Comparison of ENCODE assay signal across 37 cellular contexts in genomic region chr12:98847242-98847641, GRCh38.
"Had no signal": no experiment of that assay in that cellular context is flagged by ENCODE, and none has a peak within 500 bp of the region (broad histone marks: within the 10 kb centered on the region; RNA-seq: fewer than 3 reads in every experiment).

No MANE protein-coding gene starts in this region.

- H3K4me3 Mint-ChIP-seq: activated naive CD4-positive, alpha-beta T cell treated with anti-CD3 and anti-CD28 coated beads for 36 hours; activated naive CD4-positive, alpha-beta T cell treated with anti-CD3 and anti-CD28 coated beads, Interleukin-2, amount 10 ng/mL, durations not matched to agents 7 days and 5 days; activated naive CD4-positive, alpha-beta T cell treated with anti-CD3 and anti-CD28 coated beads, Interleukin-2, amount 50 U/mL, for 24 hours; activated naive CD8-positive, alpha-beta T cell; activated naive CD8-positive, alpha-beta T cell treated with anti-CD3 and anti-CD28 coated beads for 36 hours; activated naive CD8-positive, alpha-beta T cell treated with anti-CD3 and anti-CD28 coated beads, Interleukin-2, amount 10 ng/mL, durations not matched to agents 7 days and 5 days; activated naive CD8-positive, alpha-beta T cell treated with anti-CD3 and anti-CD28 coated beads, Interleukin-2, amount 50 U/mL, for 24 hours; activated T-cell treated with anti-CD3 and anti-CD28 coated beads, Interleukin-2, amount 50 U/mL, for 24 hours; activated T-cell treated with anti-CD3 and anti-CD28 coated beads, Interleukin-2, amount 50 U/mL, for 4 hours; activated T-cell treated with anti-CD3 and anti-CD28 coated beads, Interleukin-2, amount 50 U/mL, for 72 hours; activated T-helper 1 cell treated with anti-CD3 and anti-CD28 coated beads, Interleukin-12 subunit alpha, Interleukin-12 subunit beta, Interleukin-2, Interleukin-4 antibody, amounts not matched to agents 30 ng/mL and 10 ng/mL and 1 ng/mL, durations not matched to agents 14 hours and 24 hours and 36 hours; activated T-helper 17 cell treated with anti-CD3 and anti-CD28 coated beads, Interleukin-2, amount 50 U/mL, for 72 hours; brain; central memory CD8-positive, alpha-beta T cell had no signal

- H3K4me1 ChIP-seq: adrenal gland, ascending aorta, body of pancreas, breast epithelium had no signal

- H3K4me1 Mint-ChIP-seq: activated naive CD4-positive, alpha-beta T cell treated with anti-CD3 and anti-CD28 coated beads, Interleukin-2, amount 10 ng/mL, durations not matched to agents 7 days and 5 days; activated naive CD4-positive, alpha-beta T cell treated with anti-CD3 and anti-CD28 coated beads, Interleukin-2, amount 50 U/mL, for 24 hours; activated naive CD8-positive, alpha-beta T cell treated with anti-CD3 and anti-CD28 coated beads for 36 hours; activated naive CD8-positive, alpha-beta T cell treated with anti-CD3 and anti-CD28 coated beads, Interleukin-2, amount 50 U/mL, for 24 hours; activated T-helper 17 cell treated with anti-CD3 and anti-CD28 coated beads, Interleukin-2, amount 50 U/mL, for 72 hours; brain; central memory CD8-positive, alpha-beta T cell had no signal

- H3K9me3 Mint-ChIP-seq: activated naive CD4-positive, alpha-beta T cell treated with anti-CD3 and anti-CD28 coated beads for 36 hours; activated naive CD4-positive, alpha-beta T cell treated with anti-CD3 and anti-CD28 coated beads, Interleukin-2, amount 10 ng/mL, durations not matched to agents 7 days and 5 days; activated naive CD4-positive, alpha-beta T cell treated with anti-CD3 and anti-CD28 coated beads, Interleukin-2, amount 50 U/mL, for 24 hours; activated naive CD4-positive, alpha-beta T cell treated with anti-CD3 and anti-CD28 coated beads, Interleukin-2, amount 50 U/mL, for 72 hours; activated naive CD8-positive, alpha-beta T cell treated with anti-CD3 and anti-CD28 coated beads for 36 hours; activated naive CD8-positive, alpha-beta T cell treated with anti-CD3 and anti-CD28 coated beads, Interleukin-2, amount 10 ng/mL, durations not matched to agents 7 days and 5 days; activated naive CD8-positive, alpha-beta T cell treated with anti-CD3 and anti-CD28 coated beads, Interleukin-2, amount 50 U/mL, for 24 hours; activated T-cell treated with anti-CD3 and anti-CD28 coated beads, Interleukin-2, amount 50 U/mL, for 24 hours; activated T-cell treated with anti-CD3 and anti-CD28 coated beads, Interleukin-2, amount 50 U/mL, for 4 hours; activated T-cell treated with anti-CD3 and anti-CD28 coated beads, Interleukin-2, amount 50 U/mL, for 72 hours; activated T-helper 1 cell treated with anti-CD3 and anti-CD28 coated beads, Interleukin-12 subunit alpha, Interleukin-12 subunit beta, Interleukin-2, Interleukin-4 antibody, amounts not matched to agents 30 ng/mL and 10 ng/mL and 1 ng/mL, durations not matched to agents 14 hours and 24 hours and 36 hours; activated T-helper 17 cell treated with anti-CD3 and anti-CD28 coated beads, Interleukin-2, amount 50 U/mL, for 72 hours; activated T-helper 2 cell treated with anti-CD3 and anti-CD28 coated beads, Interferon-gamma antibody, Interleukin-2, Interleukin-4, amounts not matched to agents 10 μg/mL and 5 μg/mL and 100 μg/mL, durations not matched to agents 14 hours and 24 hours and 36 hours; brain; central memory CD8-positive, alpha-beta T cell had no signal

- H3K27me3 Mint-ChIP-seq: brain had no signal

- H3K36me3 ChIP-seq: adrenal gland, ascending aorta, brain microvascular endothelial cell, breast epithelium, cardiac muscle cell had no signal

- H3K27ac Mint-ChIP-seq: activated naive CD4-positive, alpha-beta T cell treated with anti-CD3 and anti-CD28 coated beads for 36 hours; activated naive CD4-positive, alpha-beta T cell treated with anti-CD3 and anti-CD28 coated beads, Interleukin-2, amount 10 ng/mL, durations not matched to agents 7 days and 5 days; activated naive CD4-positive, alpha-beta T cell treated with anti-CD3 and anti-CD28 coated beads, Interleukin-2, amount 50 U/mL, for 24 hours; activated naive CD4-positive, alpha-beta T cell treated with anti-CD3 and anti-CD28 coated beads, Interleukin-2, amount 50 U/mL, for 72 hours; activated naive CD8-positive, alpha-beta T cell; activated naive CD8-positive, alpha-beta T cell treated with anti-CD3 and anti-CD28 coated beads for 36 hours; activated naive CD8-positive, alpha-beta T cell treated with anti-CD3 and anti-CD28 coated beads, Interleukin-2, amount 10 ng/mL, durations not matched to agents 7 days and 5 days; activated naive CD8-positive, alpha-beta T cell treated with anti-CD3 and anti-CD28 coated beads, Interleukin-2, amount 50 U/mL, for 24 hours; activated T-cell treated with anti-CD3 and anti-CD28 coated beads, Interleukin-2, amount 50 U/mL, for 24 hours; activated T-cell treated with anti-CD3 and anti-CD28 coated beads, Interleukin-2, amount 50 U/mL, for 72 hours; activated T-helper 1 cell treated with anti-CD3 and anti-CD28 coated beads, Interleukin-12 subunit alpha, Interleukin-12 subunit beta, Interleukin-2, Interleukin-4 antibody, amounts not matched to agents 30 ng/mL and 10 ng/mL and 1 ng/mL, durations not matched to agents 14 hours and 24 hours and 36 hours; activated T-helper 17 cell treated with anti-CD3 and anti-CD28 coated beads, Interleukin-2, amount 50 U/mL, for 72 hours; activated T-helper 2 cell treated with anti-CD3 and anti-CD28 coated beads, Interferon-gamma antibody, Interleukin-2, Interleukin-4, amounts not matched to agents 10 μg/mL and 5 μg/mL and 100 μg/mL, durations not matched to agents 14 hours and 24 hours and 36 hours; brain had no signal

- H3K4me3 ChIP-seq: adrenal gland, ascending aorta, body of pancreas, breast epithelium, cardiac muscle cell had no signal

- H3K36me3 Mint-ChIP-seq: activated naive CD4-positive, alpha-beta T cell treated with anti-CD3 and anti-CD28 coated beads, Interleukin-2, amount 10 ng/mL, durations not matched to agents 7 days and 5 days; activated naive CD4-positive, alpha-beta T cell treated with anti-CD3 and anti-CD28 coated beads, Interleukin-2, amount 50 U/mL, for 24 hours; activated naive CD4-positive, alpha-beta T cell treated with anti-CD3 and anti-CD28 coated beads, Interleukin-2, amount 50 U/mL, for 72 hours; activated naive CD8-positive, alpha-beta T cell; activated naive CD8-positive, alpha-beta T cell treated with anti-CD3 and anti-CD28 coated beads for 36 hours; activated naive CD8-positive, alpha-beta T cell treated with anti-CD3 and anti-CD28 coated beads, Interleukin-2, amount 10 ng/mL, durations not matched to agents 7 days and 5 days had no signal

- H3K9me3 ChIP-seq: adrenal gland, ascending aorta, body of pancreas, breast epithelium had no signal

- DNase-seq: activated effector memory CD4-positive, alpha-beta T cell treated with anti-CD3 and anti-CD28 coated beads, Interleukin-2, amount 50 U/mL, for 16 hours; activated effector memory CD4-positive, alpha-beta T cell treated with Interleukin-2 at 50 U/mL for 16 hours; activated gamma-delta T cell; activated gamma-delta T cell treated with Interleukin-2 at 50 U/mL for 16 hours; activated naive CD4-positive, alpha-beta T cell; activated naive CD4-positive, alpha-beta T cell treated with anti-CD3 and anti-CD28 coated beads for 36 hours; activated naive CD4-positive, alpha-beta T cell treated with anti-CD3 and anti-CD28 coated beads, Interleukin-2, amount 10 ng/mL, durations not matched to agents 7 days and 5 days; activated naive CD4-positive, alpha-beta T cell treated with anti-CD3 and anti-CD28 coated beads, Interleukin-2, amount 50 U/mL, for 16 hours; activated naive CD4-positive, alpha-beta T cell treated with Interleukin-2 at 50 U/mL for 16 hours; activated naive CD8-positive, alpha-beta T cell treated with anti-CD3 and anti-CD28 coated beads for 36 hours; activated naive CD8-positive, alpha-beta T cell treated with anti-CD3 and anti-CD28 coated beads, Interleukin-2, amount 10 ng/mL, durations not matched to agents 7 days and 5 days; activated naive CD8-positive, alpha-beta T cell treated with anti-CD3 and anti-CD28 coated beads, Interleukin-2, amount 50 U/mL, for 24 hours; activated T-cell treated with anti-CD3 and anti-CD28 coated beads, Interleukin-2, amount 50 U/mL, for 24 hours; activated T-cell treated with anti-CD3 and anti-CD28 coated beads, Interleukin-2, amount 50 U/mL, for 4 hours; activated T-cell treated with anti-CD3 and anti-CD28 coated beads, Interleukin-2, amount 50 U/mL, for 48 hours; activated T-cell treated with anti-CD3 and anti-CD28 coated beads, Interleukin-2, amount 50 U/mL, for 72 hours; adrenal gland; amniotic stem cell; amygdala; anterior cingulate cortex; aorta; body of pancreas; brain microvascular endothelial cell; caudate nucleus; central memory CD4-positive, alpha-beta T cell; cerebellar nuclear complex had no signal

- H3K27ac ChIP-seq: adrenal gland, ascending aorta, body of pancreas, brain microvascular endothelial cell, breast epithelium, cardiac muscle cell had no signal
